1 cellular context compared by ENCODE assay signal in genomic region chr10:119042169-119042568, GRCh38.
A peak's percentile ranks its signal among the peaks of the same experiment; 100 is the strongest.
TF ChIP-seq lines count a peak whose summit lies in the region.

No MANE protein-coding gene starts in this region.

TF ChIP-seq in GM12878, 131 proteins besides CTCF, POLR2A, EP300 and RAD21:
- TF ChIP-seq BCL3 (IDR thresholded peaks at IDR 0.05; ENCODE audit: borderline replicate concordance, insufficient read depth, low read depth, low read length, poor library complexity, severe bottlenecking) (peak; percentile 16), EZH2 (IDR thresholded peaks at IDR 0.05; ENCODE audit: borderline replicate concordance, control insufficient read depth, low read depth, low read length) (no peak), REST (IDR thresholded peaks at IDR 0.05; ENCODE audit: low read depth, low read length) (no peak), MAX (IDR thresholded peaks at IDR 0.05; ENCODE audit: low read depth, low read length) (no peak), FOS (IDR thresholded peaks at IDR 0.05; ENCODE audit: borderline replicate concordance, extremely low read depth, insufficient read length) (no peak)
